ENCODE assay signal across 22 cellular contexts in the genomic region with DNA sequence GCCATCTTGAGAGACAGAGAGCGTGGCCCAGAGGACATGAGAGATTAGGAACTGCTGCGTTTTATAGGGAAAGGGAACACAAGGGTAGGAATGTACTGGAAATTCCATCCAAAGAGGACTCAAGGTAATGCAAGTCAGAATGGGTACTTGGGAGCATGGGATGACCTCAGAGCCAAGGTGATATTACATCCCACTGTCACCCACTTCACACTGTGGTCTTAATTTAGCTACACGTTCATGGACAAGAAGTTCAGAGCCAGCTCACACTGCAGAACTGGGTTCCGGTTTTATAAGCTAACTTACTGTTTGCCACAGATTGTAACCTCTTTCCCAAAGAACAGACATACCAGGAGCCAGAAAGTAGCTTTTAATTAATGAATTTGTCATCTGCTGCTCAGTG.
A peak's percentile ranks its signal among the peaks of the same experiment; 100 is the strongest.
DNase-seq lines count a peak whose midpoint lies in the region; ATAC-seq, FAIRE-seq and TF ChIP-seq lines count a peak whose summit lies in the region.
"Had no signal": no experiment of that assay in that cellular context is flagged by ENCODE, and none has a peak within 500 bp of the region (broad histone marks: within the 10 kb centered on the region; RNA-seq: fewer than 3 reads in every experiment).

No MANE protein-coding gene starts in this region.

- peak overlapping the region; percentile 62 for H3K27ac ChIP-seq in colonic mucosa
- H3K27ac ChIP-seq in right cardiac atrium (ENCODE audit: low read length): peak overlapping the region; percentile 43
- peak overlapping the region; percentile 94 for H3K27ac ChIP-seq in smooth muscle cell (ENCODE audit: low read depth)
- H3K27ac ChIP-seq in tibial nerve: peak overlapping the region in 2 of 4 donors; percentile 56 to 69
- H3K27ac ChIP-seq: body of pancreas, C4-2B had no signal

- ATAC-seq in right cardiac atrium (peak; percentile 54 to 68), HG03565 (IDR thresholded peaks at IDR 0.05; ENCODE audit: unreplicated experiment) (no peak)
- ATAC-seq: activated T-helper 17 cell treated with anti-CD3 and anti-CD28 coated beads, Interleukin-2, amount 50 U/mL, for 72 hours had no signal

- peak; percentile 48 for FAIRE-seq in HTR-8/SVneo (lab: Jason Lieb, UNC)
- FAIRE-seq: endometrium, GM18507, islet of Langerhans had no signal

- no peak for DNase-seq in HTR-8/SVneo (ENCODE audit: insufficient read length, low spot score)
- DNase-seq in colonic mucosa: no peak
- no peak for DNase-seq in right cardiac atrium
- DNase-seq in smooth muscle cell (lab: John Stamatoyannopoulos, UW; ENCODE audit: unreplicated experiment): no peak
- no peak for DNase-seq in tibial nerve (ENCODE audit: low spot score in 2 of 2)
- no peak for DNase-seq in NCI-H526 treated with DMSO at 0.1 percent for 48 hours (lab: John Stamatoyannopoulos, UW)
- DNase-seq in NCI-H510A treated with DMSO at 0.1 percent for 48 hours (lab: John Stamatoyannopoulos, UW): no peak
- DNase-seq: activated CD4-positive, alpha-beta T cell treated with anti-CD3 and anti-CD28 coated beads for 4 hours; activated naive CD8-positive, alpha-beta T cell treated with anti-CD3 and anti-CD28 coated beads for 36 hours; cortex of kidney; hippocampal formation; NCI-H1105 treated with DMSO at 0.1 percent for 48 hours; NCI-H526; SHP77 treated with DMSO at 0.1 percent for 48 hours; stimulated activated CD8-positive, alpha-beta memory T cell treated with anti-CD3 and anti-CD28 coated beads, Interleukin-4, amount 100 ng/mL, for 48 hours had no signal

- no peaks in the 10 kb centered on the region for H3K36me3 ChIP-seq in colonic mucosa
- peaks cover 7% of the 10 kb centered on the region for H3K36me3 ChIP-seq in smooth muscle cell (ENCODE audit: low read depth)
- H3K36me3 ChIP-seq in tibial nerve: no peaks in the 10 kb centered on the region

- no peak for TF ChIP-seq EP300 in tibial nerve (IDR thresholded peaks at IDR 0.05)

- no peak for TF ChIP-seq POLR2A in tibial nerve (IDR thresholded peaks at IDR 0.05)

- H3K27me3 ChIP-seq in colonic mucosa (no peaks in the 10 kb centered on the region), right cardiac atrium (ENCODE audit: control insufficient read depth, insufficient read depth) (no peaks in the 10 kb centered on the region), smooth muscle cell (ENCODE audit: low read depth) (no peaks in the 10 kb centered on the region), tibial nerve (no peaks in the 10 kb centered on the region)
- H3K27me3 ChIP-seq: body of pancreas had no signal

- H3K4me2 ChIP-seq in smooth muscle cell: no peak overlapping the region

- intact Hi-C loops in colonic mucosa (cut with DNase I): no loop called here
- intact Hi-C loops in right cardiac atrium (cut with DNase I): loop anchor here in 1 of 4 donors (10.0 kb wide), 1 partner anchor 49 kb away; no protein-coding TSS in a partner anchor

- H2AFZ ChIP-seq in smooth muscle cell (ENCODE audit: low read depth): no peak overlapping the region

- no peaks in the 10 kb centered on the region for H4K20me1 ChIP-seq in smooth muscle cell (ENCODE audit: low read depth)

- WGBS in right cardiac atrium: 54% methylated on average over 4 of the region's 4 CpGs
- WGBS in smooth muscle cell (ENCODE audit: low lambda C conversion rate): 73% methylated on average over 4 of the region's 4 CpGs
- 80 to 85% methylated on average over 4 of the region's 4 CpGs for WGBS in tibial nerve, 2 donors

- peaks cover 43% of the 10 kb centered on the region for H3K79me2 ChIP-seq in smooth muscle cell (ENCODE audit: low read depth)

- no peaks in the 10 kb centered on the region for H3K9me3 ChIP-seq in colonic mucosa
- H3K9me3 ChIP-seq in right cardiac atrium (ENCODE audit: control insufficient read depth, low read length): no peaks in the 10 kb centered on the region
- no peaks in the 10 kb centered on the region for H3K9me3 ChIP-seq in smooth muscle cell (replicated peaks; ENCODE audit: low read depth)
- no peaks in the 10 kb centered on the region for H3K9me3 ChIP-seq in tibial nerve
- H3K9me3 ChIP-seq: body of pancreas had no signal

- H3K4me3 ChIP-seq in colonic mucosa (no peak overlapping the region), right cardiac atrium (ENCODE audit: low read length) (no peak overlapping the region), smooth muscle cell (no peak overlapping the region), tibial nerve (no peak overlapping the region)
- H3K4me3 ChIP-seq: body of pancreas had no signal

- H3F3A ChIP-seq in smooth muscle cell (ENCODE audit: low read depth): peaks cover 52% of the 10 kb centered on the region

- no peak overlapping the region for H3K9ac ChIP-seq in colonic mucosa (ENCODE audit: low read depth in 2 of 2, low read length in 2 of 2)
- no peak overlapping the region for H3K9ac ChIP-seq in smooth muscle cell (ENCODE audit: low read depth)

- peaks cover 14% of the 10 kb centered on the region for H3K4me1 ChIP-seq in colonic mucosa
- peaks cover 24% of the 10 kb centered on the region for H3K4me1 ChIP-seq in right cardiac atrium (ENCODE audit: control insufficient read depth, insufficient read depth, low read length)
- H3K4me1 ChIP-seq in smooth muscle cell (ENCODE audit: low read depth): no peaks in the 10 kb centered on the region
- H3K4me1 ChIP-seq in tibial nerve: peaks cover 0 to 29% (median 6%) of the 10 kb centered on the region in 4 donors
- H3K4me1 ChIP-seq: body of pancreas had no signal

- no peak for TF ChIP-seq CTCF in colonic mucosa (IDR thresholded peaks at IDR 0.05)
- no peak for TF ChIP-seq CTCF in smooth muscle cell (IDR thresholded peaks at IDR 0.05; ENCODE audit: borderline replicate concordance, insufficient read depth, poor library complexity, severe bottlenecking)
- no peak for TF ChIP-seq CTCF in tibial nerve (IDR thresholded peaks at IDR 0.05)
